21 cellular contexts compared by ENCODE assay signal in genomic region chr12:93723568-93723930, GRCh38.
"Had no signal": no experiment of that assay in that cellular context is flagged by ENCODE, and none has a peak within 500 bp of the region (broad histone marks: within the 10 kb centered on the region; RNA-seq: fewer than 3 reads in every experiment).

No MANE protein-coding gene starts in this region.

- H3K27ac ChIP-seq: colonic mucosa, epithelial cell of prostate, foreskin keratinocyte, hepatocyte, lower lobe of right lung, tibial artery had no signal

- H2AFZ ChIP-seq: hepatocyte had no signal

- H3K9me3 ChIP-seq: colonic mucosa, lower lobe of right lung had no signal

- H3K36me3 ChIP-seq: colonic mucosa, lower lobe of right lung, tibial artery had no signal

- H3K4me3 ChIP-seq: colonic mucosa, hepatocyte, lower lobe of right lung, tibial artery had no signal

- H3K4me2 ChIP-seq: hepatocyte had no signal

- ATAC-seq: activated CD8-positive, alpha-beta T cell treated with anti-CD3 and anti-CD28 coated beads for 36 hours; activated T-helper 17 cell treated with anti-CD3 and anti-CD28 coated beads, Interleukin-2, amount 50 U/mL, for 72 hours; left colon; lower lobe of right lung had no signal

- DNase-seq: activated CD4-positive, alpha-beta T cell treated with anti-CD3 and anti-CD28 coated beads, Interleukin-2, amount 10 ng/mL, durations not matched to agents 24 days and 14 days; activated CD8-positive, alpha-beta T cell treated with anti-CD3 and anti-CD28 coated beads for 36 hours; activated naive CD4-positive, alpha-beta T cell; activated naive CD8-positive, alpha-beta T cell treated with anti-CD3 and anti-CD28 coated beads for 36 hours; activated T-cell treated with anti-CD3 and anti-CD28 coated beads, Interleukin-2, amount 50 U/mL, for 1 hour; amniotic stem cell; caudate nucleus; colonic mucosa; endodermal cell; left colon; lower lobe of right lung; occipital lobe; retina; stimulated activated CD4-positive, alpha-beta T cell treated with anti-CD3 and anti-CD28 coated beads, Interleukin-2, amount 100 ng/mL, for 24 hours; stimulated activated naive CD4-positive, alpha-beta T cell treated with Interleukin-2 at 50 U/mL for 16 hours; T-helper 9 cell; tibial artery had no signal

- H3K4me1 ChIP-seq: colonic mucosa, foreskin keratinocyte, lower lobe of right lung had no signal

- H3K27me3 ChIP-seq: colonic mucosa, foreskin keratinocyte, hepatocyte, tibial artery had no signal
